10 cellular contexts compared by ENCODE assay signal in the genomic region with DNA sequence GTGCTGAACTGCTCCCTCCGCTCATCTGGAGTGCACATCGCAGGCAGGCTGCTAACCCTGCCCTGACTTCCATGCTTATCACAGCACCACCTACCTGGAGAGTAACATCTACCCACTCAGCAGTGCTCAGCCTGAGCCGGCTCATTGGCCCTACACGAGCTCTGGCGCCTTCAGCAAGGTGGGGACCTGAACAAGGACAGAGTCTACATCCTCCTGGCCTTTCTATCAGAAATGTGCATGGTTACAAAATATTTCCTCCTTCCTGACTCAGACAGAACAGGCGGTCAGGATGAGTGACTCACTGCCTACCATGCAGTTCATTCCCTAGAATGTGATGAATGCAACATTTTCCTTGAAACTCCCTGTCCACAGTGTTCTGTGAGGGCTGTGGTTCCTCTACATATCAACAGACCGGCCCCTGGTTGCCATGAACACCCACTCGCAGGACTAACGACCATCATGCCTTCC. TPM values are rescaled to one million over a fixed set of nuclear protein-coding genes. Genes with fewer than 3 reads are reported as not detected.
DNase-seq lines count a peak whose midpoint lies in the region; ATAC-seq and TF ChIP-seq lines count a peak whose summit lies in the region.
"Had no signal": no experiment of that assay in that cellular context is flagged by ENCODE, and none has a peak within 500 bp of the region (broad histone marks: within the 10 kb centered on the region; RNA-seq: fewer than 3 reads in every experiment).

No MANE protein-coding gene starts in this region.

- H4K20me1 ChIP-seq in hepatocyte (ENCODE audit: insufficient read depth, poor library complexity, severe bottlenecking), result no peaks in the 10 kb centered on the region

- H3K79me2 ChIP-seq in hepatocyte, result no peaks in the 10 kb centered on the region

- TF ChIP-seq CTCF in adrenal gland (IDR thresholded peaks at IDR 0.05) (no peak), hepatocyte (IDR thresholded peaks at IDR 0.05; ENCODE audit: poor library complexity) (no peak), testis (IDR thresholded peaks at IDR 0.05) (no peak)

- H3K9me3 ChIP-seq in adrenal gland (replicated peaks in 1 of 3), result no peaks in the 10 kb centered on the region
- H3K9me3 ChIP-seq in hepatocyte (ENCODE audit: low read depth), result no peaks in the 10 kb centered on the region
- no peaks in the 10 kb centered on the region for H3K9me3 ChIP-seq in testis

- no peak overlapping the region for H3K27ac Mint-ChIP-seq in immature natural killer cell

- H3K4me3 ChIP-seq in adrenal gland, result no peak overlapping the region
- no peak overlapping the region for H3K4me3 ChIP-seq in hepatocyte
- no peak overlapping the region for H3K4me3 ChIP-seq in testis

- peak overlapping the region; percentile 56 for H3K4me2 ChIP-seq in hepatocyte

- H3K27me3 Mint-ChIP-seq in immature natural killer cell (ENCODE audit: low read depth in 3 of 3), result peaks cover 0 to 6% (median 0%) of the 10 kb centered on the region in 3 donors

- H3K27me3 ChIP-seq in adrenal gland (no peaks in the 10 kb centered on the region), hepatocyte (no peaks in the 10 kb centered on the region), testis (no peaks in the 10 kb centered on the region)

- H3K4me3 Mint-ChIP-seq in immature natural killer cell, result no peak overlapping the region
- H3K4me3 Mint-ChIP-seq: neural crest cell had no signal

- H3K36me3 ChIP-seq in adrenal gland (replicated peaks in 1 of 2), result no peaks in the 10 kb centered on the region
- H3K36me3 ChIP-seq in hepatocyte (replicated peaks; ENCODE audit: insufficient read depth, low read depth), result no peaks in the 10 kb centered on the region
- no peaks in the 10 kb centered on the region for H3K36me3 ChIP-seq in testis (ENCODE audit: low read depth, missing control alignments)

- no peaks in the 10 kb centered on the region for H3K9me3 Mint-ChIP-seq in immature natural killer cell
- H3K9me3 Mint-ChIP-seq: neural crest cell had no signal

- WGBS in adrenal gland, 4 donors, result 31 to 36% (median 33%) methylated on average over 9 of the region's 9 CpGs
- 69% methylated on average over 9 of the region's 9 CpGs for WGBS in hepatocyte (ENCODE audit: low lambda C conversion rate, missing lambda C conversion rate)
- 58 to 60% methylated on average over 9 of the region's 9 CpGs for WGBS in testis, 2 donors

- no peaks in the 10 kb centered on the region for H3K36me3 Mint-ChIP-seq in immature natural killer cell

- no peaks in the 10 kb centered on the region for H3K9me2 ChIP-seq in hepatocyte (replicated peaks; ENCODE audit: insufficient read depth)

- intact Hi-C loops in adrenal gland (cut with DNase I), result no loop called here
- intact Hi-C loops in testis (cut with DNase I; ENCODE audit: low total_unique reads), result no loop called here

- no peak for ATAC-seq in GM21367 (IDR thresholded peaks at IDR 0.05; ENCODE audit: unreplicated experiment)

- no peak overlapping the region for H2AFZ ChIP-seq in hepatocyte

- H3K4me1 ChIP-seq in adrenal gland (replicated peaks in 1 of 2) (peaks cover 4 to 15% of the 10 kb centered on the region in 2 donors), hepatocyte (ENCODE audit: insufficient read depth) (peaks cover 8% of the 10 kb centered on the region), testis (peaks cover 13% of the 10 kb centered on the region)

- peak; percentile 35 for DNase-seq in DMS53 (lab: John Stamatoyannopoulos, UW)
- no peak for DNase-seq in DMS53 treated with DMSO at 0.1 percent for 48 hours (lab: John Stamatoyannopoulos, UW; ENCODE audit: unreplicated experiment)
- peak; percentile 38 to 76 (median 70) for DNase-seq in adrenal gland
- DNase-seq in hepatocyte (ENCODE audit: low spot score), result peak; percentile 75
- DNase-seq in testis, result peak; percentile 27
- no peak for DNase-seq in ureter (ENCODE audit: low spot score)
- no peak for DNase-seq in immature natural killer cell

- H3K27ac ChIP-seq in adrenal gland (peak overlapping the region in 3 of 5 donors; percentile 52 to 88 (median 70)), hepatocyte (peak overlapping the region; percentile 88), testis (peak overlapping the region in 1 of 2 donors; percentile 39)
- H3K27ac ChIP-seq: 22Rv1 had no signal

- no peaks in the 10 kb centered on the region for H3K4me1 Mint-ChIP-seq in immature natural killer cell

- TF ChIP-seq POLR2A in adrenal gland (IDR thresholded peaks at IDR 0.05) (no peak), testis (IDR thresholded peaks at IDR 0.05) (no peak)

RNA-seq across cellular contexts. Expression of gene C11orf58, which starts 53.1 kb away (rescaled TPM):
- total RNA-seq in adrenal gland (100 to 1,000 TPM; 107 to 297 (median 125) TPM), hepatocyte (182 and 185 TPM in 2 replicates), testis (100 to 1,000 TPM; 139 to 178 TPM), ureter (124 TPM)
- polyA plus RNA-seq in adrenal gland (100 to 1,000 TPM in 1 of 3 donors, 10 to 100 TPM in 2; 63.7 to 251 (median 85.7) TPM), hepatocyte (170 and 176 TPM in 2 replicates), testis (ENCODE audit: insufficient read depth, low read depth, low replicate concordance) (153 TPM), immature natural killer cell (100 to 1,000 TPM; 166 to 212 (median 179) TPM)

Comparison
In these comparisons a context has a peak if more than half of its experiments do, and no peak if none do; other contexts are left out.
1. DNase-seq: peak in DMS53 (single experiment), adrenal gland (7 of 7), hepatocyte (single experiment) and testis (single experiment); none in DMS53 treated with DMSO at 0.1 percent for 48 hours (single experiment), ureter (single experiment) and immature natural killer cell (0 of 3).